In genomic region chr3:169769287-169770181, GRCh38 we compare ENCODE assay signal across 8 cellular contexts. TPM values are rescaled to one million over a fixed set of nuclear protein-coding genes. Genes with fewer than 3 reads are reported as not detected.
DNase-seq lines count a peak whose midpoint lies in the region; ATAC-seq and TF ChIP-seq lines count a peak whose summit lies in the region.

TSS of gene ACTRT3 (minus strand) at chr3:169769561. CDS start at chr3:169769520, 41 bp downstream.

- H4K91ac ChIP-seq in IMR-90 (ENCODE audit: insufficient read depth, low read depth, low read length): peak within 1 kb of the TSS; percentile 36

- peaks cover 2 to 7% (median 5%) of the 10 kb centered on the region in 3 donors for H3K27me3 Mint-ChIP-seq in CD14-positive monocyte (ENCODE audit: low read depth in 3 of 3)

- TF ChIP-seq POLR2A in IMR-90 (IDR thresholded peaks at IDR 0.05; ENCODE audit: low read depth, low read length): no peak

- H3K79me1 ChIP-seq in IMR-90 (ENCODE audit: low read depth in 1 of 2, low read length in 2 of 2): peaks cover 5 to 9% of the 10 kb centered on the region in 2 experiments; a peak in 3 of 4 replicates

- H2AK5ac ChIP-seq in IMR-90 (ENCODE audit: low read depth, low read length): no peak within 1 kb of the TSS

- H3K4me3 ChIP-seq in IMR-90 (ENCODE audit: insufficient read depth, low read depth, low read length): peak within 1 kb of the TSS; percentile 57
- peak within 1 kb of the TSS; percentile 72 for H3K4me3 ChIP-seq in left ventricle myocardium inferior
- H3K4me3 ChIP-seq in urinary bladder (ENCODE audit: low read depth, low read length): peak within 1 kb of the TSS; percentile 62

- TF ChIP-seq RAD21 in IMR-90 (IDR thresholded peaks at IDR 0.05; ENCODE audit: low read length): no peak

- H3K4me1 Mint-ChIP-seq in CD14-positive monocyte: peaks cover 17% of the 10 kb centered on the region

- peak within 1 kb of the TSS; percentile 41 for H3K23ac ChIP-seq in IMR-90 (ENCODE audit: low read depth, low read length)

- no peaks in the 10 kb centered on the region for H3K36me3 ChIP-seq in IMR-90 (ENCODE audit: control insufficient read depth, insufficient read depth, low read length)
- peaks cover 5% of the 10 kb centered on the region for H3K36me3 ChIP-seq in left ventricle myocardium inferior
- H3K36me3 ChIP-seq in urinary bladder (ENCODE audit: insufficient read depth): no peaks in the 10 kb centered on the region

- WGBS in IMR-90 (ENCODE audit: extremely low coverage in 2 of 2, insufficient read length in 1 of 2), 2 experiments: 3% methylated on average over 22 of the region's 51 CpGs; no CpG with 5 or more reads in 1 of the 2 experiments
- 1 to 7% (median 4%) methylated on average over 39 to 51 of the region's 51 CpGs for WGBS in adipose tissue, 3 donors
- 2% methylated on average over 51 of the region's 51 CpGs for WGBS in urinary bladder

- H3K9me3 ChIP-seq in IMR-90 (ENCODE audit: control insufficient read depth, insufficient read depth, low read length): no peaks in the 10 kb centered on the region
- peaks cover 15% of the 10 kb centered on the region for H3K9me3 ChIP-seq in left ventricle myocardium inferior (replicated peaks)

- TF ChIP-seq CTCF in CD14-positive monocyte (IDR thresholded peaks at IDR 0.05) (no peak), GM20000 (IDR thresholded peaks at IDR 0.05; ENCODE audit: extremely low read depth, missing control alignments) (no peak), IMR-90 (conservative IDR thresholded peaks at IDR 0.05; ENCODE audit: low read depth, low read length) (no peak), left ventricle myocardium inferior (IDR thresholded peaks at IDR 0.05; ENCODE audit: borderline replicate concordance) (no peak)

- H2BK5ac ChIP-seq in IMR-90 (ENCODE audit: low read depth, low read length, poor library complexity, severe bottlenecking): peak within 1 kb of the TSS; percentile 28

- intact Hi-C loops in CD14-positive monocyte (cut with micrococcal nuclease): loop anchor here (5.0 to 10.0 kb wide), 5 partner anchors 95 to 588 kb away; partner anchors contain the start of genes SEC62 (in 2 of the 2), SKIL (in 2 of the 2), GPR160 (in 1 of the 2) and LRRC31 (in 1 of the 2)
- intact Hi-C loops in IMR-90 (cut with micrococcal nuclease): loop anchor here (10.0 kb wide), 1 partner anchor 215 kb away; no protein-coding TSS in a partner anchor
- intact Hi-C loops in left ventricle myocardium inferior (cut with micrococcal nuclease): no loop called here

- H4K8ac ChIP-seq in IMR-90 (ENCODE audit: low read depth in 2 of 2, low read length in 2 of 2): peak within 1 kb of the TSS; percentile 69 to 87

- CTCF ChIA-PET in IMR-90 (lab: Yijun Ruan, JAX): interaction anchor here (0.6 kb wide), 2 partner anchors 587 to 1734 kb away, joined by 3 to 5 read pairs; no protein-coding TSS in a partner anchor

- peak within 1 kb of the TSS; percentile 50; the same call in 1 of the 2 replicates for H3K14ac ChIP-seq in IMR-90 (replicated peaks; ENCODE audit: low read depth, low read length)

- H3K36me3 Mint-ChIP-seq in CD14-positive monocyte: peaks cover 0 to under 1% of the 10 kb centered on the region in 2 donors

- peak within 1 kb of the TSS; percentile 60 for H3K4ac ChIP-seq in IMR-90 (ENCODE audit: low read depth, low read length)

- H4K5ac ChIP-seq in IMR-90 (ENCODE audit: low read depth, low read length): peak within 1 kb of the TSS; percentile 47

- H2BK120ac ChIP-seq in IMR-90 (ENCODE audit: low read depth, low read length): peak within 1 kb of the TSS; percentile 47

- DNase-seq in CD14-positive monocyte (ENCODE audit: low spot score) (no peak), GM20000 (ENCODE audit: low spot score) (peak; percentile 77), IMR-90 (peak; percentile 43), SW 1271 (lab: John Stamatoyannopoulos, UW) (peak; percentile 31 to 73), left ventricle myocardium inferior (peak; percentile 69), pons (ENCODE audit: low spot score) (peak; percentile 72)

- H3K27me3 ChIP-seq in IMR-90 (ENCODE audit: control insufficient read depth, insufficient read depth, low read length): no peaks in the 10 kb centered on the region
- H3K27me3 ChIP-seq in left ventricle myocardium inferior (ENCODE audit: low read depth): no peaks in the 10 kb centered on the region

- H4K20me1 ChIP-seq in IMR-90 (ENCODE audit: insufficient read depth, low read length): no peaks in the 10 kb centered on the region

- peak within 1 kb of the TSS; percentile 70 for H2AK9ac ChIP-seq in IMR-90 (replicated peaks; ENCODE audit: low read depth, low read length, poor library complexity)

- peak within 1 kb of the TSS; percentile 94 for H3K4me2 ChIP-seq in IMR-90 (ENCODE audit: low read depth, low read length)

- POLR2A ChIA-PET in IMR-90 (lab: Charles Lee; ENCODE audit: unreplicated experiment): interaction anchor here (0.6 kb wide), 1 partner anchor 48 kb away, joined by 19 read pairs; no protein-coding TSS in a partner anchor

- H3K4me1 ChIP-seq in IMR-90 (ENCODE audit: control insufficient read depth, insufficient read depth, low read length) (no peaks in the 10 kb centered on the region), left ventricle myocardium inferior (peaks cover 28% of the 10 kb centered on the region), urinary bladder (ENCODE audit: insufficient read depth) (no peaks in the 10 kb centered on the region)

- H3K18ac ChIP-seq in IMR-90 (ENCODE audit: low read depth, low read length): peak within 1 kb of the TSS; percentile 22

- H2AFZ ChIP-seq in IMR-90 (replicated peaks; ENCODE audit: low read length, poor library complexity): peak within 1 kb of the TSS; percentile 95

- peak; percentile 8 for ATAC-seq in IMR-90 (ENCODE audit: low read depth)

- no TSS peak for BruUV-seq in IMR-90 (replicated peaks; lab: Mats Ljungman, UMichigan)

- H3K56ac ChIP-seq in IMR-90 (ENCODE audit: extremely low read depth, insufficient read depth, low read length): peak within 1 kb of the TSS; percentile 54

- peak within 1 kb of the TSS; percentile 13; the same call in 1 of the 2 replicates for H2BK20ac ChIP-seq in IMR-90 (ENCODE audit: low read depth, low read length)

- peak within 1 kb of the TSS; percentile 80 for H3K9ac ChIP-seq in IMR-90 (ENCODE audit: low read depth, low read length)

- peaks cover 0 to 9% (median 1%) of the 10 kb centered on the region in 7 donors for H3K9me3 Mint-ChIP-seq in CD14-positive monocyte

- H3K27ac Mint-ChIP-seq in CD14-positive monocyte: peak within 1 kb of the TSS in 4 of 7 donors; percentile 30 to 67 (median 55)

- H3K27ac ChIP-seq in IMR-90 (ENCODE audit: insufficient read depth, low read length) (peak within 1 kb of the TSS; percentile 66), adipose tissue (ENCODE audit: low read depth, low read length) (peak within 1 kb of the TSS; percentile 12), left ventricle myocardium inferior (replicated peaks) (peak within 1 kb of the TSS; percentile 88), urinary bladder (ENCODE audit: low read depth) (peak within 1 kb of the TSS; percentile 70)

- H3K9me1 ChIP-seq in IMR-90 (ENCODE audit: insufficient read depth, low read length): no peaks in the 10 kb centered on the region

- peak within 1 kb of the TSS; percentile 83 to 93 for H3K4me3 Mint-ChIP-seq in CD14-positive monocyte

- no peak within 1 kb of the TSS for H2BK15ac ChIP-seq in IMR-90 (ENCODE audit: low read depth, low read length)

- in situ Hi-C loops in IMR-90 (cut with MboI; ENCODE audit: low sequenced_read_pairs): loop anchor here (25.0 kb wide), 1 partner anchor 1682 kb away; the partner anchor contains the start of gene GOLIM4

- dilution Hi-C loops in IMR-90 (cut with HindIII; ENCODE audit: low sequenced_read_pairs, unreplicated experiment): no loop called here

TF ChIP-seq in IMR-90, 13 proteins besides CTCF, POLR2A, EP300 and RAD21 (continues in another document):
- TF ChIP-seq ELK1 (IDR thresholded peaks at IDR 0.05; ENCODE audit: borderline replicate concordance, low read depth, low read length) (no peak), CHD1 (IDR thresholded peaks at IDR 0.05; ENCODE audit: low read depth, low read length) (no peak), USF2 (IDR thresholded peaks at IDR 0.05; ENCODE audit: low read depth, low read length) (no peak), CEBPB (IDR thresholded peaks at IDR 0.05; ENCODE audit: low read depth, low read length) (no peak), RFX5 (IDR thresholded peaks at IDR 0.05; ENCODE audit: low read depth, low read length) (no peak), MXI1 (IDR thresholded peaks at IDR 0.05; ENCODE audit: borderline replicate concordance, low read depth, low read length) (no peak), SMC3 (IDR thresholded peaks at IDR 0.05; ENCODE audit: low read depth, low read length) (no peak), MAFK (IDR thresholded peaks at IDR 0.05; ENCODE audit: low read depth, low read length) (no peak), BHLHE40 (IDR thresholded peaks at IDR 0.05; ENCODE audit: low read depth, low read length) (no peak), FOS (IDR thresholded peaks at IDR 0.05; ENCODE audit: low read depth, low read length) (no peak), NFE2L2 (IDR thresholded peaks at IDR 0.05; ENCODE audit: low read depth, low read length) (no peak), MAZ (IDR thresholded peaks at IDR 0.05; ENCODE audit: borderline replicate concordance, low read depth, low read length) (no peak)

RNA-seq across cellular contexts. Expression of gene ACTRT3, which starts in this region (rescaled TPM):
- under 1 TPM in 1 of 2 donors, not detected in 1; 0.08 TPM for polyA plus RNA-seq in CD14-positive monocyte
- 2.5 TPM in 2 replicates for total RNA-seq in IMR-90 (2012; rRNA removed)
- 0.97 and 1.1 TPM in 2 replicates for polyA plus RNA-seq in IMR-90 (2012; rRNA removed)
- polyA plus RNA-seq in IMR-90 (2012; cell fraction: cytosol; rRNA removed): 0.89 and 1.4 TPM in 2 replicates
- polyA plus RNA-seq in IMR-90 (2012; cell fraction: nucleus; rRNA removed; ENCODE audit: low replicate concordance): 0.29 and 0.52 TPM in 2 replicates
- 1 to 10 TPM in 2 of 3 donors, under 1 TPM in 1; 0.95 to 2.0 (median 1.8) TPM for polyA plus RNA-seq in adipose tissue
- total RNA-seq in left ventricle myocardium inferior: 0.55 TPM
- 3.3 TPM for total RNA-seq in urinary bladder
- 2.4 TPM for polyA plus RNA-seq in urinary bladder

Comparison
In these comparisons a context has a peak if more than half of its experiments do, and no peak if none do; other contexts are left out.
1. Peak in DNase-seq, H3K4me3 ChIP-seq and H3K27ac ChIP-seq in left ventricle myocardium inferior; RNA of the gene not detected or under 1 TPM.
2. H3K27ac ChIP-seq: peak in every context shown above with its lines; median percentile 88 in left ventricle myocardium inferior; 70 in urinary bladder; 66 in IMR-90; 12 in adipose tissue.